21 cellular contexts compared by ENCODE assay signal in genomic region chr22:20905415-20906386, GRCh38. TPM values are rescaled to one million over a fixed set of nuclear protein-coding genes. Genes with fewer than 3 reads are reported as not detected.
DNase-seq lines count a peak whose midpoint lies in the region; ATAC-seq and TF ChIP-seq lines count a peak whose summit lies in the region.
"Had no signal": no experiment of that assay in that cellular context is flagged by ENCODE, and none has a peak within 500 bp of the region (broad histone marks: within the 10 kb centered on the region; RNA-seq: fewer than 3 reads in every experiment).

No MANE protein-coding gene starts in this region.

- H3K36me3 ChIP-seq in GM23248 (ENCODE audit: low read depth) (no peaks in the 10 kb centered on the region), osteoblast (ENCODE audit: insufficient read depth, low read length) (no peaks in the 10 kb centered on the region), sigmoid colon (no peaks in the 10 kb centered on the region)
- H3K36me3 ChIP-seq: gastroesophageal sphincter, SJCRH30 had no signal

- H3K9me3 Mint-ChIP-seq in activated CD4-positive, alpha-beta T cell treated with anti-CD3 and anti-CD28 coated beads, Interleukin-2, amount 10 ng/mL, durations not matched to agents 7 days and 5 days: no peaks in the 10 kb centered on the region
- H3K9me3 Mint-ChIP-seq: T-helper 2 cell treated with Interferon-gamma antibody and Interleukin-4, amounts not matched to agents 5 μg/mL and 100 μg/mL, for 36 hours had no signal

- TF ChIP-seq CTCF in epithelial cell of esophagus (IDR thresholded peaks at IDR 0.05; ENCODE audit: insufficient read depth, low read depth, low read length, missing control alignments) (no peak), osteoblast (IDR thresholded peaks at IDR 0.05; ENCODE audit: extremely low read depth, low read depth, low read length) (no peak), sigmoid colon (IDR thresholded peaks at IDR 0.05) (no peak), GM10266 (IDR thresholded peaks at IDR 0.05; ENCODE audit: control insufficient read depth, insufficient read depth, low read depth, missing control alignments) (no peak)

- no peak for ATAC-seq in GM21529 (IDR thresholded peaks at IDR 0.05; ENCODE audit: unreplicated experiment)
- ATAC-seq: GM12878 had no signal

- 21 to 24% methylated on average over 4 of the region's 4 CpGs for WGBS in GM23248 (ENCODE audit: low coverage in 1 of 2, low lambda C conversion rate in 2 of 2, missing lambda C conversion rate in 2 of 2), 2 experiments
- WGBS in sigmoid colon, 2 donors: 77 to 78% methylated on average over 4 of the region's 4 CpGs

- no peak overlapping the region for H3K27ac Mint-ChIP-seq in activated CD4-positive, alpha-beta T cell treated with anti-CD3 and anti-CD28 coated beads, Interleukin-2, amount 10 ng/mL, durations not matched to agents 7 days and 5 days
- H3K27ac Mint-ChIP-seq: T-helper 2 cell treated with Interferon-gamma antibody and Interleukin-4, amounts not matched to agents 5 μg/mL and 100 μg/mL, for 36 hours had no signal

- H3K27me3 Mint-ChIP-seq in activated CD4-positive, alpha-beta T cell treated with anti-CD3 and anti-CD28 coated beads, Interleukin-2, amount 10 ng/mL, durations not matched to agents 7 days and 5 days: peaks cover 11% of the 10 kb centered on the region

- H3K79me2 ChIP-seq in GM23248 (ENCODE audit: insufficient read depth) (no peaks in the 10 kb centered on the region), osteoblast (ENCODE audit: insufficient read depth, low read length) (no peaks in the 10 kb centered on the region)

- H3K36me3 Mint-ChIP-seq in activated CD4-positive, alpha-beta T cell treated with anti-CD3 and anti-CD28 coated beads, Interleukin-2, amount 10 ng/mL, durations not matched to agents 7 days and 5 days (ENCODE audit: low read depth): no peaks in the 10 kb centered on the region

- H3K27ac ChIP-seq in GM23248: peak overlapping the region; percentile 87
- H3K27ac ChIP-seq in osteoblast (ENCODE audit: low read depth, low read length): peak overlapping the region; percentile 55
- no peak overlapping the region for H3K27ac ChIP-seq in sigmoid colon
- H3K27ac ChIP-seq: gastroesophageal sphincter, SJCRH30, testis had no signal

- H3F3A ChIP-seq in GM23248 (ENCODE audit: insufficient read depth): peaks cover 25% of the 10 kb centered on the region

- H3K9ac ChIP-seq in GM23248: no peak overlapping the region; the same call in 1 of the 2 replicates

- H3K4me2 ChIP-seq in GM23248 (ENCODE audit: unreplicated experiment): peak overlapping the region; percentile 10
- H3K4me2 ChIP-seq in osteoblast (ENCODE audit: insufficient read depth, low read length): peak overlapping the region; percentile 22

- intact Hi-C loops in sigmoid colon (cut with DNase I): no loop called here

- H3K4me1 ChIP-seq in GM23248 (ENCODE audit: insufficient read depth) (peaks cover 24% of the 10 kb centered on the region), osteoblast (ENCODE audit: insufficient read depth, low read length) (peaks cover 23% of the 10 kb centered on the region), sigmoid colon (no peaks in the 10 kb centered on the region)
- H3K4me1 ChIP-seq: Caco-2, gastroesophageal sphincter, SJCRH30, testis had no signal

- CTCF ChIA-PET in activated CD4-positive, alpha-beta T cell treated with anti-CD3 and anti-CD28 coated beads, Interleukin-2, amount 10 ng/mL, durations not matched to agents 7 days and 5 days (lab: Charles Lee): interaction anchor here (3.8 kb wide), 1 partner anchor 11 kb away, joined by 22 read pairs; the partner anchor contains the start of gene CRKL

- DNase-seq in GM23248 (peak; percentile 62), NCI-H2171 treated with DMSO at 0.1 percent for 48 hours (lab: John Stamatoyannopoulos, UW) (peak; percentile 72), epithelial cell of esophagus (ENCODE audit: low read depth) (peak; percentile 91), osteoblast (ENCODE audit: insufficient read length, low spot score, missing footprints) (no peak), sigmoid colon (no peak), GM10266 (ENCODE audit: extremely low spot score) (no peak)
- DNase-seq in activated CD4-positive, alpha-beta T cell treated with anti-CD3 and anti-CD28 coated beads, Interleukin-2, amount 10 ng/mL, durations not matched to agents 7 days and 5 days: no peak
- DNase-seq: activated CD4-positive, alpha-beta T cell treated with anti-CD3 and anti-CD28 coated beads for 1 hour; activated effector memory CD4-positive, alpha-beta T cell treated with anti-CD3 and anti-CD28 coated beads, Interleukin-2, amount 50 U/mL, for 16 hours; anterior cingulate cortex; Caco-2; NCI-H1417; SJCRH30; small intestine; stimulated activated CD4-positive, alpha-beta T cell treated with anti-CD3 and anti-CD28 coated beads, Interleukin-4, amount 100 ng/mL, for 4 hours; stimulated activated CD8-positive, alpha-beta memory T cell treated with anti-CD3 and anti-CD28 coated beads, Interleukin-4, amount 100 ng/mL, for 48 hours; testis had no signal

- H3K9me2 ChIP-seq in GM23248 (ENCODE audit: insufficient read depth): no peaks in the 10 kb centered on the region

- H3K27me3 ChIP-seq in GM23248 (replicated peaks; ENCODE audit: insufficient read depth) (no peaks in the 10 kb centered on the region), osteoblast (ENCODE audit: insufficient read depth, low read length) (no peaks in the 10 kb centered on the region), sigmoid colon (no peaks in the 10 kb centered on the region)
- H3K27me3 ChIP-seq: gastroesophageal sphincter, SJCRH30, testis had no signal

- in situ Hi-C loops in GM23248 (cut with MboI): no loop called here

- no peak for TF ChIP-seq POLR2A in sigmoid colon (IDR thresholded peaks at IDR 0.05)

- H3K4me1 Mint-ChIP-seq in activated CD4-positive, alpha-beta T cell treated with anti-CD3 and anti-CD28 coated beads, Interleukin-2, amount 10 ng/mL, durations not matched to agents 7 days and 5 days: peaks cover 8% of the 10 kb centered on the region

- POLR2A ChIA-PET in activated CD4-positive, alpha-beta T cell treated with anti-CD3 and anti-CD28 coated beads, Interleukin-2, amount 10 ng/mL, durations not matched to agents 7 days and 5 days (lab: Charles Lee): no interaction called here

- H2AFZ ChIP-seq in GM23248 (peak overlapping the region; percentile 44; the same call in 1 of the 2 replicates), osteoblast (ENCODE audit: low read length) (no peak overlapping the region)

- no peak overlapping the region for H3K4me3 Mint-ChIP-seq in activated CD4-positive, alpha-beta T cell treated with anti-CD3 and anti-CD28 coated beads, Interleukin-2, amount 10 ng/mL, durations not matched to agents 7 days and 5 days
- H3K4me3 Mint-ChIP-seq: T-helper 2 cell treated with Interferon-gamma antibody and Interleukin-4, amounts not matched to agents 5 μg/mL and 100 μg/mL, for 36 hours had no signal

- no peaks in the 10 kb centered on the region for H3K9me3 ChIP-seq in GM23248 (ENCODE audit: low read depth)
- no peaks in the 10 kb centered on the region for H3K9me3 ChIP-seq in osteoblast (ENCODE audit: low read depth, low read length)
- H3K9me3 ChIP-seq in sigmoid colon: no peaks in the 10 kb centered on the region
- H3K9me3 ChIP-seq: Caco-2, gastroesophageal sphincter, SJCRH30, testis had no signal

- no peak for TF ChIP-seq EP300 in sigmoid colon (IDR thresholded peaks at IDR 0.05)

- no peaks in the 10 kb centered on the region for H4K20me1 ChIP-seq in GM23248 (ENCODE audit: insufficient read depth)
- no peaks in the 10 kb centered on the region for H4K20me1 ChIP-seq in osteoblast (ENCODE audit: insufficient read depth, low read length)

- H3K4me3 ChIP-seq in GM23248: no peak overlapping the region
- H3K4me3 ChIP-seq in epithelial cell of esophagus (ENCODE audit: low read length): no peak overlapping the region
- no peak overlapping the region for H3K4me3 ChIP-seq in osteoblast (ENCODE audit: insufficient read depth, low read length)
- H3K4me3 ChIP-seq in sigmoid colon: no peak overlapping the region
- H3K4me3 ChIP-seq: gastroesophageal sphincter, GM12878, SJCRH30, testis had no signal

RNA-seq across cellular contexts. Expression of gene CRKL, which starts 11.5 kb away (rescaled TPM):
- 39.8 and 42.5 TPM in 2 replicates for total RNA-seq in GM23248 (2014; rRNA removed; shearing (Covaris generic))
- 26.7 and 27.1 TPM in 2 replicates for polyA plus RNA-seq in GM23248 (2016; fragmentation: Nextera tagmentation; extraction: Ambion mirVana)
- 31.2 and 38.4 TPM in 2 replicates for total RNA-seq in osteoblast
- 10 to 100 TPM; 35.6 to 37.1 (median 36.4) TPM for total RNA-seq in sigmoid colon
- 10 to 100 TPM; 16.8 to 25.0 (median 21.3) TPM for polyA plus RNA-seq in sigmoid colon
- 10 to 100 TPM; 82.2 to 87.2 TPM for total RNA-seq in activated CD4-positive, alpha-beta T cell treated with anti-CD3 and anti-CD28 coated beads, Interleukin-2, amount 10 ng/mL, durations not matched to agents 7 days and 5 days

RNA-seq across cellular contexts. Expression of gene SNAP29, which starts 46.9 kb away (rescaled TPM):
- total RNA-seq in GM23248 (2014; rRNA removed; shearing (Covaris generic)): 10.4 and 13.8 TPM in 2 replicates
- 35.8 and 40.9 TPM in 2 replicates for polyA plus RNA-seq in GM23248 (2016; fragmentation: Nextera tagmentation; extraction: Ambion mirVana)
- total RNA-seq in osteoblast: 13.0 and 15.3 TPM in 2 replicates
- 10 to 100 TPM; 20.0 to 25.5 (median 22.8) TPM for total RNA-seq in sigmoid colon
- 10 to 100 TPM; 16.2 to 24.0 (median 20.2) TPM for polyA plus RNA-seq in sigmoid colon
- total RNA-seq in activated CD4-positive, alpha-beta T cell treated with anti-CD3 and anti-CD28 coated beads, Interleukin-2, amount 10 ng/mL, durations not matched to agents 7 days and 5 days: 10 to 100 TPM; 29.6 to 36.0 TPM

RNA-seq across cellular contexts. Expression of gene PI4KA, which starts 47.1 kb away (rescaled TPM):
- total RNA-seq in GM23248 (2014; rRNA removed; shearing (Covaris generic)): 31.1 and 36.5 TPM in 2 replicates
- polyA plus RNA-seq in GM23248 (2016; fragmentation: Nextera tagmentation; extraction: Ambion mirVana) (29.7 and 34.5 TPM in 2 replicates), sigmoid colon (10 to 100 TPM; 26.1 to 53.7 (median 26.4) TPM)
- total RNA-seq in osteoblast (61.9 and 63.4 TPM in 2 replicates), sigmoid colon (100 to 1,000 TPM in 1 of 4 donors, 10 to 100 TPM in 3; 63.5 to 137 (median 75.0) TPM)
- total RNA-seq in activated CD4-positive, alpha-beta T cell treated with anti-CD3 and anti-CD28 coated beads, Interleukin-2, amount 10 ng/mL, durations not matched to agents 7 days and 5 days: 100 to 1,000 TPM; 103 to 113 TPM

Comparison
In these comparisons a context has a peak if more than half of its experiments do, and no peak if none do; other contexts are left out.
1. DNase-seq: peak in GM23248 (single experiment), NCI-H2171 treated with DMSO at 0.1 percent for 48 hours (single experiment) and epithelial cell of esophagus (single experiment); none in osteoblast (single experiment), sigmoid colon (single experiment), GM10266 (single experiment) and activated CD4-positive, alpha-beta T cell treated with anti-CD3 and anti-CD28 coated beads, Interleukin-2, amount 10 ng/mL, durations not matched to agents 7 days and 5 days (single experiment).
2. H3K27ac ChIP-seq: peak in GM23248 (single experiment) and osteoblast (single experiment); none in sigmoid colon (0 of 4).